10 cellular contexts compared by ENCODE assay signal in genomic region chr21:30831194-30831765, GRCh38. TPM values are rescaled to one million over a fixed set of nuclear protein-coding genes. Genes with fewer than 3 reads are reported as not detected.
DNase-seq lines count a peak whose midpoint lies in the region; ATAC-seq and TF ChIP-seq lines count a peak whose summit lies in the region.
"Had no signal": no experiment of that assay in that cellular context is flagged by ENCODE, and none has a peak within 500 bp of the region (broad histone marks: within the 10 kb centered on the region; RNA-seq: fewer than 3 reads in every experiment).

No MANE protein-coding gene starts in this region.

- H3K27ac ChIP-seq in left lung = no peak overlapping the region
- H3K27ac ChIP-seq: pancreas had no signal

- no peaks in the 10 kb centered on the region for H3K4me1 ChIP-seq in left lung
- H3K4me1 ChIP-seq: pancreas had no signal

- no peaks in the 10 kb centered on the region for H3K36me3 ChIP-seq in left lung
- H3K36me3 ChIP-seq: pancreas had no signal

- no peak overlapping the region for H3K4me3 ChIP-seq in Jurkat, Clone E6-1 (ENCODE audit: low read length)
- H3K4me3 ChIP-seq in left lung = no peak overlapping the region
- H3K4me3 ChIP-seq: pancreas had no signal

- H3K4me1 Mint-ChIP-seq in activated T-cell treated with anti-CD3 and anti-CD28 coated beads, Interleukin-2, amount 50 U/mL, for 72 hours (ENCODE audit: low read depth) = no peaks in the 10 kb centered on the region
- H3K4me1 Mint-ChIP-seq: activated B cell treated with CpG ODN at 0.5 μM for 24 hours had no signal

- no peaks in the 10 kb centered on the region for H3K27me3 ChIP-seq in left lung
- H3K27me3 ChIP-seq: pancreas had no signal

- H3K36me3 Mint-ChIP-seq in activated T-cell treated with anti-CD3 and anti-CD28 coated beads, Interleukin-2, amount 50 U/mL, for 72 hours (ENCODE audit: insufficient read depth in 2 of 2) = no peaks in the 10 kb centered on the region

- DNase-seq in DMS 273 (lab: John Stamatoyannopoulos, UW; ENCODE audit: unreplicated experiment) (peak; percentile 67), DMS 273 treated with DMSO at 0.1 percent for 48 hours (lab: John Stamatoyannopoulos, UW) (no peak), left lung (no peak), NCI-H2107 treated with DMSO at 0.1 percent for 48 hours (lab: John Stamatoyannopoulos, UW; ENCODE audit: unreplicated experiment) (no peak), left colon (no peak)
- DNase-seq in Jurkat, Clone E6-1 (ENCODE audit: low read depth, low spot score) = peak; percentile 19
- peak; percentile 27 to 36 for DNase-seq in activated T-cell treated with anti-CD3 and anti-CD28 coated beads, Interleukin-2, amount 50 U/mL, for 72 hours
- DNase-seq: activated B cell treated with CpG ODN at 0.5 μM for 24 hours, pancreas had no signal

- TF ChIP-seq CTCF in left lung (IDR thresholded peaks at IDR 0.05) = peak; percentile 32 to 42

- H3K9me3 Mint-ChIP-seq in activated T-cell treated with anti-CD3 and anti-CD28 coated beads, Interleukin-2, amount 50 U/mL, for 72 hours = no peaks in the 10 kb centered on the region

- no peak for ATAC-seq in activated T-cell treated with anti-CD3 and anti-CD28 coated beads, Interleukin-2, amount 50 U/mL, for 72 hours (replicated peaks in 1 of 2)
- ATAC-seq in left lung (no peak), HG03439 (IDR thresholded peaks at IDR 0.05; ENCODE audit: unreplicated experiment) (no peak), left colon (no peak)

- peaks cover 0 to 12% of the 10 kb centered on the region in 2 donors for H3K9me3 ChIP-seq in left lung
- H3K9me3 ChIP-seq: pancreas had no signal

- no peak overlapping the region for H3K4me3 Mint-ChIP-seq in activated T-cell treated with anti-CD3 and anti-CD28 coated beads, Interleukin-2, amount 50 U/mL, for 72 hours
- H3K4me3 Mint-ChIP-seq: activated B cell treated with CpG ODN at 0.5 μM for 24 hours had no signal

- peaks cover 4% of the 10 kb centered on the region for H3K27me3 Mint-ChIP-seq in activated T-cell treated with anti-CD3 and anti-CD28 coated beads, Interleukin-2, amount 50 U/mL, for 72 hours (ENCODE audit: low read depth)
- H3K27me3 Mint-ChIP-seq: activated B cell treated with CpG ODN at 0.5 μM for 24 hours had no signal

- intact Hi-C loops in left lung (cut with DNase I) (loop anchor here in 1 of 2 donors (10.0 kb wide), 1 partner anchor 254 kb away; no protein-coding TSS in a partner anchor), left colon (cut with DNase I, micrococcal nuclease) (no loop called here)

- H3K27ac Mint-ChIP-seq in activated T-cell treated with anti-CD3 and anti-CD28 coated beads, Interleukin-2, amount 50 U/mL, for 72 hours = no peak overlapping the region
- H3K27ac Mint-ChIP-seq: activated B cell treated with CpG ODN at 0.5 μM for 24 hours had no signal

RNA-seq across cellular contexts. Expression of gene KRTAP7-1, which starts 1.7 kb away (rescaled TPM):
- not detected for polyA plus RNA-seq in Jurkat, Clone E6-1 (2012; ENCODE audit: insufficient read depth, insufficient read length)
- total RNA-seq in activated T-cell treated with anti-CD3 and anti-CD28 coated beads, Interleukin-2, amount 50 U/mL, for 72 hours = not detected
- not detected for total RNA-seq in left lung
- not detected for total RNA-seq in left colon
- total RNA-seq: activated B cell treated with CpG ODN at 0.5 μM for 24 hours, pancreas had no signal
- polyA plus RNA-seq: pancreas had no signal

RNA-seq across cellular contexts. Expression of gene KRTAP8-1, which starts 18.2 kb away (rescaled TPM):
- polyA plus RNA-seq in Jurkat, Clone E6-1 (2012; ENCODE audit: insufficient read depth, insufficient read length) = not detected
- total RNA-seq in activated T-cell treated with anti-CD3 and anti-CD28 coated beads, Interleukin-2, amount 50 U/mL, for 72 hours = not detected
- total RNA-seq in left lung (not detected), left colon (not detected)
- total RNA-seq: activated B cell treated with CpG ODN at 0.5 μM for 24 hours, pancreas had no signal
- polyA plus RNA-seq: pancreas had no signal

RNA-seq across cellular contexts. Expression of gene KRTAP11-1, which starts 50.1 kb away (rescaled TPM):
- not detected for polyA plus RNA-seq in Jurkat, Clone E6-1 (2012; ENCODE audit: insufficient read depth, insufficient read length)
- total RNA-seq in activated T-cell treated with anti-CD3 and anti-CD28 coated beads, Interleukin-2, amount 50 U/mL, for 72 hours = not detected
- total RNA-seq in left lung = not detected
- not detected for total RNA-seq in left colon
- total RNA-seq: activated B cell treated with CpG ODN at 0.5 μM for 24 hours, pancreas had no signal
- polyA plus RNA-seq: pancreas had no signal

Comparison
In these comparisons a context has a peak if more than half of its experiments do, and no peak if none do; other contexts are left out.
1. DNase-seq: peak in DMS 273 (single experiment), Jurkat, Clone E6-1 (single experiment) and activated T-cell treated with anti-CD3 and anti-CD28 coated beads, Interleukin-2, amount 50 U/mL, for 72 hours (2 of 2); none in DMS 273 treated with DMSO at 0.1 percent for 48 hours (single experiment), left lung (0 of 2), NCI-H2107 treated with DMSO at 0.1 percent for 48 hours (single experiment) and left colon (0 of 2).